In the genomic region with DNA sequence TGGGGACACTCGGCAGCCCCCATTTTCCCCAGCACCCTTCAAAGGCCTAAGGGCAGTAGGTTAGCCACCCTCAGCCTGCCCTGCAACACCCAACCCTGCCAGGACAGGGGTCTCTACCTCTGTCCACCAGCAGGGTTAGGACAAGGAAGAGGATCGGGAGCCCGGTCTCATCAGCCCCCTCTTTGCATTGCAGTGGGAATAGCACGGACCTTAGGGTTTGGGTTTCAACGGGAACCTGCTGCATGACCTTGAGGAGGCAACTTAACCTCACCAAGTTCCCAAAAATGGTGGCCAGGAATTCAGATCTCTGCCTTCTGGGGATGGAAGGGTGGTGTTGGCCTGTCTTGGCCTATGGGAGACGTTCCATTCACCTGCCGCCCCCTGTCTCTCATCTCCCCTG, we compare ENCODE assay signal across 23 cellular contexts. TPM values are rescaled to one million over a fixed set of nuclear protein-coding genes. Genes with fewer than 3 reads are reported as not detected.
DNase-seq lines count a peak whose midpoint lies in the region; ATAC-seq and TF ChIP-seq lines count a peak whose summit lies in the region.
"Had no signal": no experiment of that assay in that cellular context is flagged by ENCODE, and none has a peak within 500 bp of the region (broad histone marks: within the 10 kb centered on the region; RNA-seq: fewer than 3 reads in every experiment).

No MANE protein-coding gene starts in this region.

- WGBS in endodermal cell (ENCODE audit: insufficient coverage in 1 of 2, insufficient read length in 1 of 2), 2 experiments, result 60 to 84% methylated on average over 2 to 7 of the region's 7 CpGs

- H3K36me3 ChIP-seq in endodermal cell (ENCODE audit: control insufficient read depth, insufficient read depth, low read length), result no peaks in the 10 kb centered on the region
- no peaks in the 10 kb centered on the region for H3K36me3 ChIP-seq in neural progenitor cell
- H3K36me3 ChIP-seq: HAP-1, MG63 had no signal

- DNase-seq in endodermal cell (peak; percentile 79), neural progenitor cell (ENCODE audit: low spot score) (no peak), osteocyte (ENCODE audit: extremely low spot score, unreplicated experiment) (no peak), COLO668 (lab: John Stamatoyannopoulos, UW; ENCODE audit: unreplicated experiment) (no peak)
- no peak for DNase-seq in stimulated activated CD4-positive, alpha-beta T cell treated with anti-CD3 and anti-CD28 coated beads, Interleukin-2, amount 100 ng/mL, for 24 hours
- DNase-seq: C1 segment of cervical spinal cord; Caco-2; CD4-positive, alpha-beta memory T cell; HFFc6; KBM-7; MG63; NCI-H1105 treated with DMSO at 0.1 percent for 48 hours; NCI-H146; NCI-H2029; NCI-H446 treated with DMSO at 0.1 percent for 48 hours; NCI-H526; NK-92 treated with Interleukin-12 subunit alpha and Interleukin-12 subunit beta, amount 100 ng/mL, for 24 hours; PC-3; SK-N-SH had no signal

- H3K36me3 Mint-ChIP-seq in endodermal cell (ENCODE audit: low read depth) (no peaks in the 10 kb centered on the region), neural progenitor cell (no peaks in the 10 kb centered on the region), osteocyte (ENCODE audit: unreplicated experiment) (no peaks in the 10 kb centered on the region)
- H3K36me3 Mint-ChIP-seq: CD4-positive, alpha-beta memory T cell had no signal

- no peak overlapping the region for H3K9ac ChIP-seq in endodermal cell (ENCODE audit: extremely low read depth, low read length, poor library complexity, severe bottlenecking)
- no peak overlapping the region for H3K9ac ChIP-seq in neural progenitor cell
- H3K9ac ChIP-seq: SK-N-SH had no signal

- no peak overlapping the region for H2AFZ ChIP-seq in neural progenitor cell (replicated peaks)

- no peaks in the 10 kb centered on the region for H3K9me3 Mint-ChIP-seq in endodermal cell
- H3K9me3 Mint-ChIP-seq in neural progenitor cell, result no peaks in the 10 kb centered on the region
- no peaks in the 10 kb centered on the region for H3K9me3 Mint-ChIP-seq in osteocyte (ENCODE audit: unreplicated experiment)
- H3K9me3 Mint-ChIP-seq: CD4-positive, alpha-beta memory T cell; HFFc6 had no signal

- H3K27ac Mint-ChIP-seq in endodermal cell, result no peak overlapping the region
- no peak overlapping the region for H3K27ac Mint-ChIP-seq in neural progenitor cell
- H3K27ac Mint-ChIP-seq in osteocyte (ENCODE audit: unreplicated experiment), result no peak overlapping the region
- H3K27ac Mint-ChIP-seq: HFFc6 had no signal

- no peaks in the 10 kb centered on the region for H3F3A ChIP-seq in neural progenitor cell (ENCODE audit: low read depth)

- H3K4me3 Mint-ChIP-seq in endodermal cell, result no peak overlapping the region
- no peak overlapping the region for H3K4me3 Mint-ChIP-seq in neural progenitor cell
- H3K4me3 Mint-ChIP-seq in osteocyte (ENCODE audit: unreplicated experiment), result no peak overlapping the region
- H3K4me3 Mint-ChIP-seq: HFFc6 had no signal

- no peaks in the 10 kb centered on the region for H4K20me1 ChIP-seq in neural progenitor cell (ENCODE audit: low read depth)

- H3K4me3 ChIP-seq in endodermal cell (ENCODE audit: low read length) (no peak overlapping the region), neural progenitor cell (no peak overlapping the region)
- H3K4me3 ChIP-seq: HAP-1, MG63 had no signal

- TF ChIP-seq CTCF in endodermal cell (conservative IDR thresholded peaks at IDR 0.05), result peak; percentile 61
- TF ChIP-seq CTCF in neural progenitor cell (IDR thresholded peaks at IDR 0.05), result peak; percentile 7
- no peak for TF ChIP-seq CTCF in osteocyte (IDR thresholded peaks at IDR 0.05)

- peaks cover 6% of the 10 kb centered on the region for H3K27me3 Mint-ChIP-seq in endodermal cell (ENCODE audit: insufficient read depth)
- H3K27me3 Mint-ChIP-seq in neural progenitor cell (ENCODE audit: insufficient read depth, low read depth), result peaks cover 9% of the 10 kb centered on the region
- H3K27me3 Mint-ChIP-seq in osteocyte (ENCODE audit: unreplicated experiment), result peaks cover 11% of the 10 kb centered on the region
- H3K27me3 Mint-ChIP-seq: CD4-positive, alpha-beta memory T cell had no signal

- no peaks in the 10 kb centered on the region for H3K27me3 ChIP-seq in endodermal cell (ENCODE audit: control insufficient read depth, insufficient read depth, low read length, poor library complexity, severe bottlenecking)
- H3K27me3 ChIP-seq in neural progenitor cell, result no peaks in the 10 kb centered on the region

- H3K9me3 ChIP-seq in endodermal cell (ENCODE audit: control insufficient read depth, low read length) (no peaks in the 10 kb centered on the region), neural progenitor cell (ENCODE audit: low read depth) (no peaks in the 10 kb centered on the region)
- H3K9me3 ChIP-seq: Caco-2, HAP-1, MG63, SK-N-SH had no signal

- no peaks in the 10 kb centered on the region for H3K79me2 ChIP-seq in neural progenitor cell (ENCODE audit: low read depth)

- ATAC-seq in GM21390 (IDR thresholded peaks at IDR 0.05; ENCODE audit: unreplicated experiment), result no peak
- ATAC-seq: PC-3 had no signal

- H3K4me1 Mint-ChIP-seq in endodermal cell (no peaks in the 10 kb centered on the region), neural progenitor cell (no peaks in the 10 kb centered on the region), osteocyte (ENCODE audit: unreplicated experiment) (no peaks in the 10 kb centered on the region)

- peak overlapping the region; percentile 37 for H3K27ac ChIP-seq in angular gyrus (ENCODE audit: low read depth, low read length)
- H3K27ac ChIP-seq in endodermal cell (ENCODE audit: low read depth, low read length), result no peak overlapping the region
- H3K27ac ChIP-seq in neural progenitor cell, result no peak overlapping the region

- no peak overlapping the region for H3K4me2 ChIP-seq in neural progenitor cell
- H3K4me2 ChIP-seq: SK-N-SH had no signal

- no peaks in the 10 kb centered on the region for H3K4me1 ChIP-seq in endodermal cell (ENCODE audit: control insufficient read depth, insufficient read depth, low read length)
- no peaks in the 10 kb centered on the region for H3K4me1 ChIP-seq in neural progenitor cell
- H3K4me1 ChIP-seq: Caco-2, HAP-1 had no signal

RNA-seq across cellular contexts. Expression of a gene that starts 20.2 kb away (rescaled TPM):
- total RNA-seq in endodermal cell, result not detected
- polyA plus RNA-seq in endodermal cell (2013, experiment 1 of 2), result not detected
- polyA plus RNA-seq in endodermal cell (2013, experiment 2 of 2), result not detected
- total RNA-seq in neural progenitor cell (ENCODE audit: low replicate concordance), result not detected in 2 replicates
- total RNA-seq in osteocyte, result not detected in 2 replicates
- total RNA-seq: A673; Caco-2; CD4-positive, alpha-beta memory T cell; HFFc6; PC-3 had no signal
- polyA plus RNA-seq: CD4-positive, alpha-beta memory T cell; SK-N-SH had no signal

RNA-seq across cellular contexts. Expression of a gene that starts 40.4 kb away (rescaled TPM):
- total RNA-seq in endodermal cell, result 1 to 10 TPM in 1 of 2 donors, under 1 TPM in 1; 0.81 to 1.8 TPM
- 2.8 TPM for polyA plus RNA-seq in endodermal cell (2013, experiment 1 of 2)
- polyA plus RNA-seq in endodermal cell (2013, experiment 2 of 2), result 0.54 TPM
- total RNA-seq in neural progenitor cell (ENCODE audit: low replicate concordance), result 2.9 and 3.4 TPM in 2 replicates
- total RNA-seq in osteocyte, result not detected in 2 replicates
- total RNA-seq: A673; Caco-2; CD4-positive, alpha-beta memory T cell; HFFc6; PC-3 had no signal
- polyA plus RNA-seq: CD4-positive, alpha-beta memory T cell had no signal
